In genomic region chr2:72090271-72090720, GRCh38 we compare ENCODE assay signal across 1 cellular context.
TF ChIP-seq lines count a peak whose summit lies in the region.

No MANE protein-coding gene starts in this region.

TF ChIP-seq in GM23338, 12 proteins besides CTCF, POLR2A, EP300 and RAD21 (continued from another document):
- no peak for TF ChIP-seq EZH2 (IDR thresholded peaks at IDR 0.05; ENCODE audit: low read depth, unreplicated experiment)
- TF ChIP-seq, protein P1, sequence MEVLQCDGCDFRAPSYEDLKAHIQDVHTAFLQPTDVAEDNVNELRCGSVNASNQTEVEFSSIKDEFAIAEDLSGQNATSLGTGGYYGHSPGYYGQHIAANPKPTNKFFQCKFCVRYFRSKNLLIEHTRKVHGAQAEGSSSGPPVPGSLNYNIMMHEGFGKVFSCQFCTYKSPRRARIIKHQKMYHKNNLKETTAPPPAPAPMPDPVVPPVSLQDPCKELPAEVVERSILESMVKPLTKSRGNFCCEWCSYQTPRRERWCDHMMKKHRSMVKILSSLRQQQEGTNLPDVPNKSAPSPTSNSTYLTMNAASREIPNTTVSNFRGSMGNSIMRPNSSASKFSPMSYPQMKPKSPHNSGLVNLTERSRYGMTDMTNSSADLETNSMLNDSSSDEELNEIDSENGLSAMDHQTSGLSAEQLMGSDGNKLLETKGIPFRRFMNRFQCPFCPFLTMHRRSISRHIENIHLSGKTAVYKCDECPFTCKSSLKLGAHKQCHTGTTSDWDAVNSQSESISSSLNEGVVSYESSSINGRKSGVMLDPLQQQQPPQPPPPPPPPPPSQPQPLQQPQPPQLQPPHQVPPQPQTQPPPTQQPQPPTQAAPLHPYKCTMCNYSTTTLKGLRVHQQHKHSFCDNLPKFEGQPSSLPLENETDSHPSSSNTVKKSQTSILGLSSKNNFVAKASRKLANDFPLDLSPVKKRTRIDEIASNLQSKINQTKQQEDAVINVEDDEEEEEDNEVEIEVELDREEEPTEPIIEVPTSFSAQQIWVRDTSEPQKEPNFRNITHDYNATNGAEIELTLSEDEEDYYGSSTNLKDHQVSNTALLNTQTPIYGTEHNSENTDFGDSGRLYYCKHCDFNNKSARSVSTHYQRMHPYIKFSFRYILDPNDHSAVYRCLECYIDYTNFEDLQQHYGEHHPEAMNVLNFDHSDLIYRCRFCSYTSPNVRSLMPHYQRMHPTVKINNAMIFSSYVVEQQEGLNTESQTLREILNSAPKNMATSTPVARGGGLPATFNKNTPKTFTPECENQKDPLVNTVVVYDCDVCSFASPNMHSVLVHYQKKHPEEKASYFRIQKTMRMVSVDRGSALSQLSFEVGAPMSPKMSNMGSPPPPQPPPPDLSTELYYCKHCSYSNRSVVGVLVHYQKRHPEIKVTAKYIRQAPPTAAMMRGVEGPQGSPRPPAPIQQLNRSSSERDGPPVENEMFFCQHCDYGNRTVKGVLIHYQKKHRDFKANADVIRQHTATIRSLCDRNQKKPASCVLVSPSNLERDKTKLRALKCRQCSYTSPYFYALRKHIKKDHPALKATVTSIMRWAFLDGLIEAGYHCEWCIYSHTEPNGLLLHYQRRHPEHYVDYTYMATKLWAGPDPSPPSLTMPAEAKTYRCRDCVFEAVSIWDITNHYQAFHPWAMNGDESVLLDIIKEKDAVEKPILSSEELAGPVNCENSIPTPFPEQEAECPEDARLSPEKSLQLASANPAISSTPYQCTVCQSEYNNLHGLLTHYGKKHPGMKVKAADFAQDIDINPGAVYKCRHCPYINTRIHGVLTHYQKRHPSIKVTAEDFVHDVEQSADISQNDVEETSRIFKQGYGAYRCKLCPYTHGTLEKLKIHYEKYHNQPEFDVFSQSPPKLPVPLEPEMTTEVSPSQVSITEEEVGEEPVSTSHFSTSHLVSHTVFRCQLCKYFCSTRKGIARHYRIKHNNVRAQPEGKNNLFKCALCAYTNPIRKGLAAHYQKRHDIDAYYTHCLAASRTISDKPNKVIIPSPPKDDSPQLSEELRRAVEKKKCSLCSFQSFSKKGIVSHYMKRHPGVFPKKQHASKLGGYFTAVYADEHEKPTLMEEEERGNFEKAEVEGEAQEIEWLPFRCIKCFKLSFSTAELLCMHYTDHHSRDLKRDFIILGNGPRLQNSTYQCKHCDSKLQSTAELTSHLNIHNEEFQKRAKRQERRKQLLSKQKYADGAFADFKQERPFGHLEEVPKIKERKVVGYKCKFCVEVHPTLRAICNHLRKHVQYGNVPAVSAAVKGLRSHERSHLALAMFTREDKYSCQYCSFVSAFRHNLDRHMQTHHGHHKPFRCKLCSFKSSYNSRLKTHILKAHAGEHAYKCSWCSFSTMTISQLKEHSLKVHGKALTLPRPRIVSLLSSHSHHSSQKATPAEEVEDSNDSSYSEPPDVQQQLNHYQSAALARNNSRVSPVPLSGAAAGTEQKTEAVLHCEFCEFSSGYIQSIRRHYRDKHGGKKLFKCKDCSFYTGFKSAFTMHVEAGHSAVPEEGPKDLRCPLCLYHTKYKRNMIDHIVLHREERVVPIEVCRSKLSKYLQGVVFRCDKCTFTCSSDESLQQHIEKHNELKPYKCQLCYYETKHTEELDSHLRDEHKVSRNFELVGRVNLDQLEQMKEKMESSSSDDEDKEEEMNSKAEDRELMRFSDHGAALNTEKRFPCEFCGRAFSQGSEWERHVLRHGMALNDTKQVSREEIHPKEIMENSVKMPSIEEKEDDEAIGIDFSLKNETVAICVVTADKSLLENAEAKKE (CRISPR knock-in tag; IDR thresholded peaks at IDR 0.05): no peak
- no peak for TF ChIP-seq STAT1 (IDR thresholded peaks at IDR 0.05; ENCODE audit: unreplicated experiment)
